ENCODE assay signal across 8 cellular contexts in the genomic region with DNA sequence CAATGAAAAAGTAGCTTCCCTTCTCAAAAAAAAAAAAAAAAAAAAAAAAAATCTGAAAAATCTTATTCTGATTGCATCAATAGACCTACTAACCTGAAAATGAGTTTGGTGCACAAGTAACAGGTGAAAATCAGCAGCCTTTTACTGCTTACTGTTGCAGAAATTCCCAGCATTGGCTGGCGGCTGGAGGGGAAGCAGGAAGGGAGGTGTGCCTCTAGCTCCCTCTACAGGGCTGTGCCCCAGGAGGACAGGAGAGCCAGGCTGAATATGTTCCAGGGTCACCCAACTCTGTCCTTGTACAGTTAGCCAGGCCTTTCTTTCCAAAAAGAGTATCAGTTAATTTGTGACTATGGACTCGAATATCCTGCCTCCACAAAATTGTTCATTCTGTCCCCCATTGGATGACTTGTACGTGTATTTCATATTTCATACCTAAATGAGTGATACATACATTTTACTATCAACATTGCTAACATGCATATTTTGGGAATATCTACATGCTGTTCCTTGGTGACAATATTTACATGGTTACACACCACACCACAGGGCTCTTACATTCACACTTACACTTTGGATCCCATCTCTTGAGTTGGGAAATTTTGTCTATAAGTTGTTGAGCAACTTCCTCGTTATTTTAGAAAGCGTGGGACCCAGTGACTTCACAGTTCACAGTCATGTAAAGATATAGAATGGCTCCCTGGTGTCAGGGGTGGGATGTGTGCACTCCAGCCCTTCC.
DNase-seq lines count a peak whose midpoint lies in the region; ATAC-seq and TF ChIP-seq lines count a peak whose summit lies in the region.

No MANE protein-coding gene starts in this region.

- H3K4me1 ChIP-seq in GM23248 (ENCODE audit: insufficient read depth): peaks cover 26% of the 10 kb centered on the region

- H4K20me1 ChIP-seq in GM23248 (ENCODE audit: insufficient read depth): no peaks in the 10 kb centered on the region; the same call in 1 of the 2 replicates

- WGBS in GM23248 (ENCODE audit: low coverage in 1 of 2, low lambda C conversion rate in 2 of 2, missing lambda C conversion rate in 2 of 2), 2 experiments: 29% methylated on average over 5 of the region's 5 CpGs

- H3K79me2 ChIP-seq in GM23248 (ENCODE audit: insufficient read depth): peaks cover 97% of the 10 kb centered on the region

- peak overlapping the region; percentile 40; the same call in 1 of the 2 replicates for H3K9ac ChIP-seq in GM23248

- peaks cover 11% of the 10 kb centered on the region for H3K4me1 Mint-ChIP-seq in CD14-positive monocyte
- peaks cover 28% of the 10 kb centered on the region for H3K4me1 Mint-ChIP-seq in activated CD8-positive, alpha-beta T cell treated with anti-CD3 and anti-CD28 coated beads, Interleukin-2, amount 10 ng/mL, durations not matched to agents 7 days and 5 days (ENCODE audit: low read depth)

- H3K4me3 Mint-ChIP-seq in CD14-positive monocyte: no peak overlapping the region
- no peak overlapping the region for H3K4me3 Mint-ChIP-seq in activated CD8-positive, alpha-beta T cell treated with anti-CD3 and anti-CD28 coated beads, Interleukin-2, amount 10 ng/mL, durations not matched to agents 7 days and 5 days

- H3K27me3 Mint-ChIP-seq in CD14-positive monocyte (ENCODE audit: low read depth in 3 of 3): peaks cover 0 to 5% (median 1%) of the 10 kb centered on the region in 3 donors
- peaks cover 31% of the 10 kb centered on the region for H3K27me3 Mint-ChIP-seq in activated CD8-positive, alpha-beta T cell treated with anti-CD3 and anti-CD28 coated beads, Interleukin-2, amount 10 ng/mL, durations not matched to agents 7 days and 5 days (ENCODE audit: low read depth)

- no peaks in the 10 kb centered on the region for H3K9me2 ChIP-seq in GM23248 (ENCODE audit: insufficient read depth)

- H3K4me3 ChIP-seq in GM23248: no peak overlapping the region

- H3K9me3 Mint-ChIP-seq in CD14-positive monocyte: peaks cover 0 to 6% (median 2%) of the 10 kb centered on the region in 7 donors
- no peaks in the 10 kb centered on the region for H3K9me3 Mint-ChIP-seq in activated CD8-positive, alpha-beta T cell treated with anti-CD3 and anti-CD28 coated beads, Interleukin-2, amount 10 ng/mL, durations not matched to agents 7 days and 5 days (ENCODE audit: insufficient read depth)

- no peaks in the 10 kb centered on the region for H3K36me3 ChIP-seq in GM23248 (ENCODE audit: low read depth)

- POLR2A ChIA-PET in activated CD8-positive, alpha-beta T cell treated with anti-CD3 and anti-CD28 coated beads, Interleukin-2, amount 10 ng/mL, durations not matched to agents 7 days and 5 days (lab: Charles Lee): no interaction called here

- peaks cover 8% of the 10 kb centered on the region for H3F3A ChIP-seq in GM23248 (ENCODE audit: insufficient read depth)

- in situ Hi-C loops in GM23248 (cut with MboI): no loop called here

- no peak overlapping the region for H3K4me2 ChIP-seq in GM23248 (ENCODE audit: unreplicated experiment)

- peak; percentile 68 for TF ChIP-seq CTCF in CD14-positive monocyte (IDR thresholded peaks at IDR 0.05)

- CTCF ChIA-PET in activated CD8-positive, alpha-beta T cell treated with anti-CD3 and anti-CD28 coated beads, Interleukin-2, amount 10 ng/mL, durations not matched to agents 7 days and 5 days (lab: Charles Lee): interaction anchor here (0.7 to 2.8 kb wide), 13 partner anchors 9 to 128 kb away, joined by 3 to 16 read pairs (median 4); no protein-coding TSS in a partner anchor

- peak overlapping the region in 5 of 7 donors; percentile 24 to 86 (median 59) for H3K27ac Mint-ChIP-seq in CD14-positive monocyte
- no peak overlapping the region for H3K27ac Mint-ChIP-seq in activated CD8-positive, alpha-beta T cell treated with anti-CD3 and anti-CD28 coated beads, Interleukin-2, amount 10 ng/mL, durations not matched to agents 7 days and 5 days

- peak overlapping the region; percentile 53 for H3K27ac ChIP-seq in GM23248

- no peaks in the 10 kb centered on the region for H3K27me3 ChIP-seq in GM23248 (replicated peaks; ENCODE audit: insufficient read depth)

- no peaks in the 10 kb centered on the region for H3K36me3 Mint-ChIP-seq in CD14-positive monocyte
- H3K36me3 Mint-ChIP-seq in activated CD8-positive, alpha-beta T cell treated with anti-CD3 and anti-CD28 coated beads, Interleukin-2, amount 10 ng/mL, durations not matched to agents 7 days and 5 days (ENCODE audit: low read depth): no peaks in the 10 kb centered on the region

- ATAC-seq in activated CD8-positive, alpha-beta T cell treated with anti-CD3 and anti-CD28 coated beads, Interleukin-2, amount 10 ng/mL, durations not matched to agents 7 days and 5 days: peak; percentile 69
- ATAC-seq in esophagus mucosa: peak; percentile 86

- no peak overlapping the region for H2AFZ ChIP-seq in GM23248

- DNase-seq in CD14-positive monocyte (ENCODE audit: low spot score) (no peak), GM23248 (peak; percentile 85), NCI-H345 treated with DMSO at 0.1 percent for 48 hours (lab: John Stamatoyannopoulos, UW; ENCODE audit: unreplicated experiment) (peak; percentile 21), mucosa of gallbladder (ENCODE audit: low spot score) (peak; percentile 74)
- DNase-seq in activated CD8-positive, alpha-beta T cell treated with anti-CD3 and anti-CD28 coated beads, Interleukin-2, amount 10 ng/mL, durations not matched to agents 7 days and 5 days: peak; percentile 53
- peak; percentile 20 for DNase-seq in stimulated activated naive CD4-positive, alpha-beta T cell treated with Interleukin-2 at 50 U/mL for 16 hours (lab: John Stamatoyannopoulos, UW)
- no peak for DNase-seq in effector CD8-positive, alpha-beta T cell (lab: John Stamatoyannopoulos, UW)

- no peaks in the 10 kb centered on the region for H3K9me3 ChIP-seq in GM23248 (ENCODE audit: low read depth)

- intact Hi-C loops in CD14-positive monocyte (cut with micrococcal nuclease): no loop called here

Comparison
In these comparisons a context has a peak if more than half of its experiments do, and no peak if none do; other contexts are left out.
1. DNase-seq: peak in GM23248 (single experiment), NCI-H345 treated with DMSO at 0.1 percent for 48 hours (single experiment), activated CD8-positive, alpha-beta T cell treated with anti-CD3 and anti-CD28 coated beads, Interleukin-2, amount 10 ng/mL, durations not matched to agents 7 days and 5 days (single experiment), mucosa of gallbladder (single experiment) and stimulated activated naive CD4-positive, alpha-beta T cell treated with Interleukin-2 at 50 U/mL for 16 hours (single experiment); none in CD14-positive monocyte (single experiment) and effector CD8-positive, alpha-beta T cell (single experiment).